ENCODE assay signal across 25 cellular contexts in genomic region chr20:57857118-57857517, GRCh38.
"Had no signal": no experiment of that assay in that cellular context is flagged by ENCODE, and none has a peak within 500 bp of the region (broad histone marks: within the 10 kb centered on the region; RNA-seq: fewer than 3 reads in every experiment).

No MANE protein-coding gene starts in this region.

- H3K27me3 ChIP-seq: colonic mucosa, esophagus muscularis mucosa, gastroesophageal sphincter, right atrium auricular region, sigmoid colon, testis, tibial artery had no signal

- DNase-seq: colonic mucosa; effector CD8-positive, alpha-beta T cell; foreskin keratinocyte; glutamatergic neuron; heart right ventricle; hippocampal formation; left ventricle myocardium superior; lower lobe of right lung; nephron progenitor cell; nucleus accumbens; stimulated activated CD4-positive, alpha-beta T cell treated with anti-CD3 and anti-CD28 coated beads, Interleukin-4, amount 100 ng/mL, for 24 hours; stimulated activated naive CD8-positive, alpha-beta T cell treated with anti-CD3 and anti-CD28 coated beads, Interleukin-15, Interleukin-2, amounts not matched to agents 100 U/mL and 50 U/mL, for 24 hours; substantia nigra; testis; tibial artery had no signal

- H3K4me3 ChIP-seq: colonic mucosa, esophagus muscularis mucosa, gastroesophageal sphincter, heart right ventricle, lower lobe of right lung, prostate gland, right atrium auricular region, sigmoid colon, testis, tibial artery had no signal

- H3K27me3 Mint-ChIP-seq: dendritic cell treated with granulocyte-macrophage colony-stimulating factor and Interleukin-4, amounts not matched to agents 40 ng/mL and 50 ng/mL, for 4 days had no signal

- H3K27ac Mint-ChIP-seq: dendritic cell treated with granulocyte-macrophage colony-stimulating factor and Interleukin-4, amounts not matched to agents 40 ng/mL and 50 ng/mL, for 4 days; endodermal cell; nephron progenitor cell; stimulated activated effector memory CD8-positive, alpha-beta T cell treated with anti-CD3 and anti-CD28 coated beads, Interleukin-12 subunit alpha, Interleukin-12 subunit beta, amount 100 ng/mL, for 72 hours; type B pancreatic cell had no signal

- H3K9me3 ChIP-seq: colonic mucosa, esophagus muscularis mucosa, gastroesophageal sphincter, heart right ventricle, lower lobe of right lung, prostate gland, right atrium auricular region, sigmoid colon, testis, tibial artery had no signal

- H3K36me3 ChIP-seq: colonic mucosa, esophagus muscularis mucosa, gastroesophageal sphincter, heart right ventricle, lower lobe of right lung, prostate gland, right atrium auricular region, sigmoid colon, tibial artery had no signal

- H3K36me3 Mint-ChIP-seq: stimulated activated effector memory CD8-positive, alpha-beta T cell treated with anti-CD3 and anti-CD28 coated beads, Interleukin-12 subunit alpha, Interleukin-12 subunit beta, amount 100 ng/mL, for 72 hours; type B pancreatic cell had no signal

- H3K4me1 ChIP-seq: colonic mucosa, esophagus muscularis mucosa, foreskin keratinocyte, gastroesophageal sphincter, heart right ventricle, lower lobe of right lung, prostate gland, right atrium auricular region, sigmoid colon, testis, tibial artery had no signal

- ATAC-seq: foreskin keratinocyte, gastroesophageal sphincter, heart right ventricle, left ventricle myocardium superior, lower lobe of right lung had no signal

- H3K9me3 Mint-ChIP-seq: dendritic cell treated with granulocyte-macrophage colony-stimulating factor and Interleukin-4, amounts not matched to agents 40 ng/mL and 50 ng/mL, for 4 days; endodermal cell; stimulated activated effector memory CD8-positive, alpha-beta T cell treated with anti-CD3 and anti-CD28 coated beads, Interleukin-12 subunit alpha, Interleukin-12 subunit beta, amount 100 ng/mL, for 72 hours; type B pancreatic cell had no signal

- H3K27ac ChIP-seq: colonic mucosa, epithelial cell of prostate, esophagus muscularis mucosa, foreskin keratinocyte, gastroesophageal sphincter, heart right ventricle, lower lobe of right lung, prostate gland, right atrium auricular region, sigmoid colon, testis, tibial artery had no signal

- H3K4me3 Mint-ChIP-seq: dendritic cell treated with granulocyte-macrophage colony-stimulating factor and Interleukin-4, amounts not matched to agents 40 ng/mL and 50 ng/mL, for 4 days; endodermal cell; nephron progenitor cell; stimulated activated effector memory CD8-positive, alpha-beta T cell treated with anti-CD3 and anti-CD28 coated beads, Interleukin-12 subunit alpha, Interleukin-12 subunit beta, amount 100 ng/mL, for 72 hours; type B pancreatic cell had no signal

- H3K4me1 Mint-ChIP-seq: endodermal cell, nephron progenitor cell had no signal
